ENCODE assay signal across 8 cellular contexts in genomic region chr7:44240983-44241510, GRCh38. TPM values are rescaled to one million over a fixed set of nuclear protein-coding genes. Genes with fewer than 3 reads are reported as not detected.
DNase-seq lines count a peak whose midpoint lies in the region; ATAC-seq and TF ChIP-seq lines count a peak whose summit lies in the region.

No MANE protein-coding gene starts in this region.

- intact Hi-C loops in CD4-positive, alpha-beta memory T cell (cut with micrococcal nuclease): loop anchor here (1.0 to 5.0 kb wide), 2 partner anchors 236 to 251 kb away; partner anchors contain the start of gene NUDCD3

- no peaks in the 10 kb centered on the region for H3K27me3 ChIP-seq in CD4-positive, alpha-beta memory T cell (ENCODE audit: insufficient read depth, low read length)

- H3K4me1 Mint-ChIP-seq in CD4-positive, alpha-beta memory T cell: no peaks in the 10 kb centered on the region
- no peaks in the 10 kb centered on the region for H3K4me1 Mint-ChIP-seq in activated T-helper 17 cell treated with anti-CD3 and anti-CD28 coated beads, Interleukin-2, amount 50 U/mL, for 72 hours

- peak; percentile 85 for TF ChIP-seq CTCF in LNCaP clone FGC (IDR thresholded peaks at IDR 0.05; ENCODE audit: control insufficient read depth, extremely low read depth, insufficient read depth)

- H3K27me3 Mint-ChIP-seq in CD4-positive, alpha-beta memory T cell: no peaks in the 10 kb centered on the region
- no peaks in the 10 kb centered on the region for H3K27me3 Mint-ChIP-seq in activated T-helper 17 cell treated with anti-CD3 and anti-CD28 coated beads, Interleukin-2, amount 50 U/mL, for 72 hours

- peak; percentile 54 to 63 (median 57) for DNase-seq in CD4-positive, alpha-beta memory T cell
- peak; percentile 62 for DNase-seq in LNCaP clone FGC (ENCODE audit: low read depth)
- peak; percentile 88 to 92 for DNase-seq in SHP77 (lab: John Stamatoyannopoulos, UW)
- DNase-seq in fibroblast of the conjunctiva (ENCODE audit: low read depth): peak; percentile 77
- peak; percentile 43 for DNase-seq in non-pigmented ciliary epithelial cell (ENCODE audit: low read depth)
- peak; percentile 78 for DNase-seq in superior temporal gyrus (ENCODE audit: extremely low spot score)

- H3K9me3 Mint-ChIP-seq in CD4-positive, alpha-beta memory T cell: no peaks in the 10 kb centered on the region
- no peaks in the 10 kb centered on the region for H3K9me3 Mint-ChIP-seq in activated T-helper 17 cell treated with anti-CD3 and anti-CD28 coated beads, Interleukin-2, amount 50 U/mL, for 72 hours

- peak overlapping the region in 7 of 8 donors; percentile 25 to 64 (median 52) for H3K4me3 Mint-ChIP-seq in CD4-positive, alpha-beta memory T cell
- peak overlapping the region; percentile 18 for H3K4me3 Mint-ChIP-seq in activated T-helper 17 cell treated with anti-CD3 and anti-CD28 coated beads, Interleukin-2, amount 50 U/mL, for 72 hours

- CTCF ChIA-PET in CD4-positive, alpha-beta memory T cell (lab: Charles Lee; ENCODE audit: partially characterized antibody): interaction anchor here (0.6 to 3.5 kb wide), 16 partner anchors 12 to 324 kb away, joined by 3 to 31 read pairs (median 4); partner anchors contain the start of gene NUDCD3

- H3K4me1 ChIP-seq in CD4-positive, alpha-beta memory T cell (ENCODE audit: insufficient read depth, low read length): no peaks in the 10 kb centered on the region

- H3K36me3 Mint-ChIP-seq in CD4-positive, alpha-beta memory T cell: no peaks in the 10 kb centered on the region
- no peaks in the 10 kb centered on the region for H3K36me3 Mint-ChIP-seq in activated T-helper 17 cell treated with anti-CD3 and anti-CD28 coated beads, Interleukin-2, amount 50 U/mL, for 72 hours (ENCODE audit: low read depth)

- no peaks in the 10 kb centered on the region for H3K9me3 ChIP-seq in CD4-positive, alpha-beta memory T cell (ENCODE audit: control insufficient read depth in 1 of 2, low read length in 2 of 2)

- no peak overlapping the region for H3K27ac ChIP-seq in CD4-positive, alpha-beta memory T cell (ENCODE audit: low read depth, low read length)

- POLR2A ChIA-PET in CD4-positive, alpha-beta memory T cell (lab: Charles Lee; ENCODE audit: partially characterized antibody): no interaction called here

- H3K27ac Mint-ChIP-seq in CD4-positive, alpha-beta memory T cell: peak overlapping the region in 3 of 7 donors; percentile 19 to 59 (median 41)
- H3K27ac Mint-ChIP-seq in activated T-helper 17 cell treated with anti-CD3 and anti-CD28 coated beads, Interleukin-2, amount 50 U/mL, for 72 hours: peak overlapping the region; percentile 56

- H3K4me3 ChIP-seq in CD4-positive, alpha-beta memory T cell (ENCODE audit: low read length in 2 of 2): no peak overlapping the region
- H3K4me3 ChIP-seq in LNCaP clone FGC (ENCODE audit: low read depth, low read length): no peak overlapping the region

- H3K36me3 ChIP-seq in CD4-positive, alpha-beta memory T cell (ENCODE audit: insufficient read depth, low read length): no peaks in the 10 kb centered on the region

- peak; percentile 75 for ATAC-seq in GM19468 (IDR thresholded peaks at IDR 0.05; ENCODE audit: extremely low read depth, unreplicated experiment)
- peak; percentile 91 for ATAC-seq in activated T-helper 17 cell treated with anti-CD3 and anti-CD28 coated beads, Interleukin-2, amount 50 U/mL, for 72 hours (replicated peaks)

RNA-seq across cellular contexts. Expression of gene YKT6, which starts 40.3 kb away (rescaled TPM):
- total RNA-seq in CD4-positive, alpha-beta memory T cell: 10 to 100 TPM; 62.7 to 63.2 TPM
- polyA plus RNA-seq in CD4-positive, alpha-beta memory T cell: 10 to 100 TPM; 41.6 to 42.5 TPM
- total RNA-seq in activated T-helper 17 cell treated with anti-CD3 and anti-CD28 coated beads, Interleukin-2, amount 50 U/mL, for 72 hours: 10 to 100 TPM; 34.4 to 66.8 TPM

RNA-seq across cellular contexts. Expression of gene GCK, which starts 51.8 kb away (rescaled TPM):
- under 1 TPM in 1 of 2 experiments, not detected in 1; 0.33 TPM for total RNA-seq in CD4-positive, alpha-beta memory T cell
- under 1 TPM in 1 of 2 donors, not detected in 1; 0.38 TPM for polyA plus RNA-seq in CD4-positive, alpha-beta memory T cell
- 1 to 10 TPM in 1 of 2 donors, under 1 TPM in 1; 0.58 to 1.2 TPM for total RNA-seq in activated T-helper 17 cell treated with anti-CD3 and anti-CD28 coated beads, Interleukin-2, amount 50 U/mL, for 72 hours
